In genomic region chr12:130796985-130797686, GRCh38 we compare ENCODE assay signal across 10 cellular contexts. TPM values are rescaled to one million over a fixed set of nuclear protein-coding genes. Genes with fewer than 3 reads are reported as not detected.
DNase-seq lines count a peak whose midpoint lies in the region; ATAC-seq and TF ChIP-seq lines count a peak whose summit lies in the region.
"Had no signal": no experiment of that assay in that cellular context is flagged by ENCODE, and none has a peak within 500 bp of the region (broad histone marks: within the 10 kb centered on the region; RNA-seq: fewer than 3 reads in every experiment).

No MANE protein-coding gene starts in this region.

- peaks cover 18% of the 10 kb centered on the region for H3K36me3 ChIP-seq in A673 (ENCODE audit: insufficient read depth, low read length, poor library complexity, severe bottlenecking)

- BruUV-seq in A673 (replicated peaks; lab: Mats Ljungman, UMichigan) = no TSS peak

- no peaks in the 10 kb centered on the region for H3K4me1 ChIP-seq in A673 (ENCODE audit: insufficient read depth, low read length, poor library complexity, severe bottlenecking)

- H3K27me3 ChIP-seq in A673 (replicated peaks; ENCODE audit: insufficient read depth, low read depth, low read length, poor library complexity) = no peaks in the 10 kb centered on the region

- TF ChIP-seq CTCF in A673 (conservative IDR thresholded peaks at IDR 0.05; ENCODE audit: low read depth, low read length) = no peak

- H3K27ac ChIP-seq in A673 (ENCODE audit: low read depth, low read length, poor library complexity, severe bottlenecking) = no peak overlapping the region

- POLR2A ChIA-PET in A673 (lab: Charles Lee; ENCODE audit: low non-redundant PET) = no interaction called here
- POLR2A ChIA-PET in HEK293T (lab: Yijun Ruan, JAX) = no interaction called here

- ATAC-seq in GM18861 (IDR thresholded peaks at IDR 0.05; ENCODE audit: unreplicated experiment) (peak; percentile 56), HG03064 (IDR thresholded peaks at IDR 0.05; ENCODE audit: low read depth, unreplicated experiment) (peak; percentile 74), GM21737 (IDR thresholded peaks at IDR 0.05; ENCODE audit: unreplicated experiment) (no peak)

- no peak overlapping the region for H3K4me3 ChIP-seq in A673 (ENCODE audit: low read depth, low read length, poor library complexity, severe bottlenecking)

- intact Hi-C loops in A673 (cut with micrococcal nuclease; ENCODE audit: unreplicated experiment) = no loop called here

- DNase-seq in activated T-cell treated with anti-CD3 and anti-CD28 coated beads, Interleukin-2, amount 50 U/mL, for 1 hour = peak; percentile 28
- peak; percentile 64 for DNase-seq in stimulated activated CD4-positive, alpha-beta T cell treated with anti-CD3 and anti-CD28 coated beads, Interleukin-15, amount 100 ng/mL, for 24 hours
- DNase-seq in A673 (ENCODE audit: low spot score) (no peak), HEK293T (ENCODE audit: extremely low spot score) (no peak), DMS153 treated with DMSO at 0.1 percent for 48 hours (lab: John Stamatoyannopoulos, UW; ENCODE audit: unreplicated experiment) (no peak)
- DNase-seq: EL, Right ventricle myocardium superior had no signal

- no peaks in the 10 kb centered on the region for H3K9me3 ChIP-seq in A673 (ENCODE audit: low read depth, low read length, poor library complexity, severe bottlenecking)

- CTCF ChIA-PET in A673 (lab: Charles Lee) = no interaction called here
- CTCF ChIA-PET in HEK293T (lab: Yijun Ruan, JAX) = no interaction called here

TF ChIP-seq in HEK293T, 16 proteins besides CTCF, POLR2A, EP300 and RAD21:
- TF ChIP-seq FOXM1 (IDR thresholded peaks at IDR 0.05; ENCODE audit: borderline replicate concordance) = no peak
TF ChIP-seq in HEK293T: peak in this region for 0.

RNA-seq across cellular contexts. Expression of gene STX2, which starts 41.9 kb away (rescaled TPM):
- total RNA-seq in A673 (2021) = 37.8 and 38.1 TPM in 2 replicates

Comparison
In these comparisons a context has a peak if more than half of its experiments do, and no peak if none do; other contexts are left out.
1. DNase-seq: peak in activated T-cell treated with anti-CD3 and anti-CD28 coated beads, Interleukin-2, amount 50 U/mL, for 1 hour (single experiment) and stimulated activated CD4-positive, alpha-beta T cell treated with anti-CD3 and anti-CD28 coated beads, Interleukin-15, amount 100 ng/mL, for 24 hours (single experiment); none in A673 (single experiment), HEK293T (single experiment) and DMS153 treated with DMSO at 0.1 percent for 48 hours (single experiment).